21 cellular contexts compared by ENCODE assay signal in the genomic region with DNA sequence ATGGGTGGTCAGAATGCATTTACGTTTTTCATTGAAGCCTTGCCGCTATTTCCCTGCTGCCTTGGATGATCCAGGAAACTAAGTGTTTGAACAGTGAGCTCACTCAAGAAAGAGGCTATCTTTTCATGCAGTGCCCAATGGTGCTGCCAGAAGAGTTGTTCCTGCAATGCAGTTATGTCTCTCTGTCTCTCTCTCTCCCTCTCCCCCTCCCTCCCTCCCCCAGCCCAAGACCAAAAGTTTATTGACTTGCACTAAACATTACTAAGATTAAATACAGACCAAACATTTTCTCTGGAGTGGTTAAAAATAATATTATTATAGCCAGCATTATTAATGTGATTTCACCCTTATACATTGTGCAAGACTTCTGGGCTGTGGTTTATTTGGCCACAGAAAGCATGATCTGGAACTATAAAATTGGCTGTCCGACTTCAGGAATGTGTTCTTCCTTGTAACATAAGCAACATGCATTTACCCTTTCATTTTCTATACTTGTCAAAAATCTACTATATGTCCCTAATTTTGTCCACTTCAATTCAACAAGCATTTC. TPM values are rescaled to one million over a fixed set of nuclear protein-coding genes. Genes with fewer than 3 reads are reported as not detected.
A peak's percentile ranks its signal among the peaks of the same experiment; 100 is the strongest.
DNase-seq lines count a peak whose midpoint lies in the region; ATAC-seq, FAIRE-seq and TF ChIP-seq lines count a peak whose summit lies in the region.
"Had no signal": no experiment of that assay in that cellular context is flagged by ENCODE, and none has a peak within 500 bp of the region (broad histone marks: within the 10 kb centered on the region; RNA-seq: fewer than 3 reads in every experiment).

No MANE protein-coding gene starts in this region.

- H3K36me3 ChIP-seq in pancreas: no peaks in the 10 kb centered on the region

- intact Hi-C loops in pancreas (cut with DNase I): no loop called here

- CTCF ChIA-PET in activated CD4-positive, alpha-beta T cell treated with anti-CD3 and anti-CD28 coated beads, Interleukin-2, amount 10 ng/mL, durations not matched to agents 7 days and 5 days (lab: Charles Lee): interaction anchor here (1.3 kb wide), 1 partner anchor 15 kb away, joined by 3 read pairs; no protein-coding TSS in a partner anchor

- H3K4me3 ChIP-seq in pancreas: no peak overlapping the region
- H3K4me3 ChIP-seq: coronary artery, psoas muscle had no signal

- H3K4me3 Mint-ChIP-seq in activated CD4-positive, alpha-beta T cell treated with anti-CD3 and anti-CD28 coated beads, Interleukin-2, amount 10 ng/mL, durations not matched to agents 7 days and 5 days: no peak overlapping the region
- H3K4me3 Mint-ChIP-seq: activated naive CD4-positive, alpha-beta T cell treated with anti-CD3 and anti-CD28 coated beads, Interleukin-2, amount 10 ng/mL, durations not matched to agents 7 days and 5 days; immature natural killer cell; WTC11 had no signal

- H3K4me1 ChIP-seq in pancreas: peaks cover 0 to 7% (median 0%) of the 10 kb centered on the region in 3 donors
- H3K4me1 ChIP-seq: psoas muscle had no signal

- H3K27me3 ChIP-seq in pancreas: no peaks in the 10 kb centered on the region

- H3K9me3 ChIP-seq in pancreas: no peaks in the 10 kb centered on the region
- H3K9me3 ChIP-seq: psoas muscle had no signal

- H3K27me3 Mint-ChIP-seq in activated CD4-positive, alpha-beta T cell treated with anti-CD3 and anti-CD28 coated beads, Interleukin-2, amount 10 ng/mL, durations not matched to agents 7 days and 5 days: peaks cover 31% of the 10 kb centered on the region

- peaks cover 4% of the 10 kb centered on the region for H3K4me1 Mint-ChIP-seq in activated CD4-positive, alpha-beta T cell treated with anti-CD3 and anti-CD28 coated beads, Interleukin-2, amount 10 ng/mL, durations not matched to agents 7 days and 5 days
- H3K4me1 Mint-ChIP-seq: activated naive CD4-positive, alpha-beta T cell treated with anti-CD3 and anti-CD28 coated beads, Interleukin-2, amount 10 ng/mL, durations not matched to agents 7 days and 5 days; immature natural killer cell had no signal

- no peaks in the 10 kb centered on the region for H3K36me3 Mint-ChIP-seq in activated CD4-positive, alpha-beta T cell treated with anti-CD3 and anti-CD28 coated beads, Interleukin-2, amount 10 ng/mL, durations not matched to agents 7 days and 5 days (ENCODE audit: low read depth)
- H3K36me3 Mint-ChIP-seq: activated naive CD4-positive, alpha-beta T cell treated with anti-CD3 and anti-CD28 coated beads, Interleukin-2, amount 10 ng/mL, durations not matched to agents 7 days and 5 days; immature natural killer cell; WTC11 had no signal

- no peaks in the 10 kb centered on the region for H3K9me3 Mint-ChIP-seq in activated CD4-positive, alpha-beta T cell treated with anti-CD3 and anti-CD28 coated beads, Interleukin-2, amount 10 ng/mL, durations not matched to agents 7 days and 5 days
- H3K9me3 Mint-ChIP-seq: activated naive CD4-positive, alpha-beta T cell treated with anti-CD3 and anti-CD28 coated beads, Interleukin-2, amount 10 ng/mL, durations not matched to agents 7 days and 5 days; immature natural killer cell; WTC11 had no signal

- POLR2A ChIA-PET in activated CD4-positive, alpha-beta T cell treated with anti-CD3 and anti-CD28 coated beads, Interleukin-2, amount 10 ng/mL, durations not matched to agents 7 days and 5 days (lab: Charles Lee): no interaction called here

- TF ChIP-seq CTCF in pancreas (IDR thresholded peaks at IDR 0.05): no peak

- 42 to 59% methylated on average over 3 of the region's 3 CpGs for WGBS in pancreas, 2 donors

- DNase-seq in AG20443 (ENCODE audit: low spot score) (peak; percentile 51), MV-4-11 (lab: John Stamatoyannopoulos, UW) (peak; percentile 44), epithelial cell of prostate (ENCODE audit: low read depth, low spot score) (no peak), pancreas (no peak), Kasumi-1 (lab: John Stamatoyannopoulos, UW) (no peak), left lobe of liver (ENCODE audit: low spot score) (no peak)
- no peak for DNase-seq in activated CD4-positive, alpha-beta T cell treated with anti-CD3 and anti-CD28 coated beads, Interleukin-2, amount 10 ng/mL, durations not matched to agents 7 days and 5 days
- DNase-seq: activated CD8-positive, alpha-beta memory T cell treated with anti-CD3 and anti-CD28 coated beads, Interleukin-2, amount 50 U/mL, for 4 hours; activated naive CD4-positive, alpha-beta T cell treated with anti-CD3 and anti-CD28 coated beads, Interleukin-2, amount 10 ng/mL, durations not matched to agents 7 days and 5 days; foreskin melanocyte; immature natural killer cell; NCI-H2171 treated with DMSO at 0.1 percent for 48 hours; psoas muscle had no signal

- no peak overlapping the region for H3K27ac Mint-ChIP-seq in activated CD4-positive, alpha-beta T cell treated with anti-CD3 and anti-CD28 coated beads, Interleukin-2, amount 10 ng/mL, durations not matched to agents 7 days and 5 days
- H3K27ac Mint-ChIP-seq: activated naive CD4-positive, alpha-beta T cell treated with anti-CD3 and anti-CD28 coated beads, Interleukin-2, amount 10 ng/mL, durations not matched to agents 7 days and 5 days; immature natural killer cell; WTC11 had no signal

- peak overlapping the region; percentile 32 for H3K27ac ChIP-seq in epithelial cell of prostate
- peak overlapping the region in 2 of 4 donors; percentile 8 to 15 for H3K27ac ChIP-seq in pancreas
- H3K27ac ChIP-seq: psoas muscle had no signal

- peak in 3 of 4 donors; percentile 30 to 70 (median 62) for ATAC-seq in pancreas
- ATAC-seq in left lobe of liver: no peak
- ATAC-seq in GM18870 (IDR thresholded peaks at IDR 0.05; ENCODE audit: unreplicated experiment): no peak
- ATAC-seq: psoas muscle, WTC11 had no signal

- no peak for FAIRE-seq in pancreas (lab: Jason Lieb, UNC)
- FAIRE-seq: GM18507, H1, urothelium cell line had no signal

RNA-seq across cellular contexts. Expression of a gene that starts 6.6 kb away (rescaled TPM):
- total RNA-seq in pancreas (10 to 100 TPM in 1 of 6 donors, 1 to 10 TPM in 5; 4.4 to 14.6 (median 6.9) TPM), left lobe of liver (1.2 TPM)
- polyA plus RNA-seq in pancreas: 1 to 10 TPM; 2.4 TPM
- 1 to 10 TPM; 7.1 to 7.8 TPM for total RNA-seq in activated CD4-positive, alpha-beta T cell treated with anti-CD3 and anti-CD28 coated beads, Interleukin-2, amount 10 ng/mL, durations not matched to agents 7 days and 5 days
- total RNA-seq: G401 had no signal

RNA-seq across cellular contexts. Expression of a gene that starts 24.9 kb away (rescaled TPM):
- not detected for total RNA-seq in pancreas
- not detected for polyA plus RNA-seq in pancreas
- not detected for total RNA-seq in activated CD4-positive, alpha-beta T cell treated with anti-CD3 and anti-CD28 coated beads, Interleukin-2, amount 10 ng/mL, durations not matched to agents 7 days and 5 days
- 0.35 TPM for total RNA-seq in left lobe of liver
- total RNA-seq: G401, H1, myocyte, psoas muscle, WTC11 had no signal
- polyA plus RNA-seq: H1, immature natural killer cell had no signal

RNA-seq across cellular contexts. Expression of a gene that starts 30.0 kb away (rescaled TPM):
- total RNA-seq in pancreas (10 to 100 TPM in 1 of 6 donors, 1 to 10 TPM in 5; 4.0 to 10.4 (median 5.0) TPM), left lobe of liver (0.28 TPM)
- polyA plus RNA-seq in pancreas: 10 to 100 TPM; 12.1 to 12.3 TPM
- total RNA-seq in activated CD4-positive, alpha-beta T cell treated with anti-CD3 and anti-CD28 coated beads, Interleukin-2, amount 10 ng/mL, durations not matched to agents 7 days and 5 days: under 1 TPM; 0.55 to 0.65 TPM
- total RNA-seq: G401 had no signal

RNA-seq across cellular contexts. Expression of a gene that starts 43.3 kb away (rescaled TPM):
- 10 to 100 TPM in 1 of 6 donors, 1 to 10 TPM in 5; 4.3 to 10.9 (median 6.0) TPM for total RNA-seq in pancreas
- polyA plus RNA-seq in pancreas: 10 to 100 TPM; 13.3 to 25.2 TPM
- 10 to 100 TPM; 30.3 to 36.8 TPM for total RNA-seq in activated CD4-positive, alpha-beta T cell treated with anti-CD3 and anti-CD28 coated beads, Interleukin-2, amount 10 ng/mL, durations not matched to agents 7 days and 5 days
- 4.3 TPM for total RNA-seq in left lobe of liver

RNA-seq across cellular contexts. Expression of a gene that starts 43.5 kb away (rescaled TPM):
- total RNA-seq in pancreas (10 to 100 TPM in 3 of 6 donors, 1 to 10 TPM in 3; 6.9 to 13.4 (median 10.8) TPM), left lobe of liver (3.9 TPM)
- 1 to 10 TPM; 4.2 TPM for polyA plus RNA-seq in pancreas
- 10 to 100 TPM; 38.4 to 44.2 TPM for total RNA-seq in activated CD4-positive, alpha-beta T cell treated with anti-CD3 and anti-CD28 coated beads, Interleukin-2, amount 10 ng/mL, durations not matched to agents 7 days and 5 days

Comparison
In these comparisons a context has a peak if more than half of its experiments do, and no peak if none do; other contexts are left out.
1. DNase-seq: peak in AG20443 (single experiment) and MV-4-11 (single experiment); none in epithelial cell of prostate (single experiment), pancreas (0 of 6), activated CD4-positive, alpha-beta T cell treated with anti-CD3 and anti-CD28 coated beads, Interleukin-2, amount 10 ng/mL, durations not matched to agents 7 days and 5 days (single experiment), Kasumi-1 (0 of 2) and left lobe of liver (single experiment).
2. ATAC-seq: peak in pancreas (3 of 4); none in left lobe of liver (single experiment) and GM18870 (single experiment).